In genomic region chr1:44029260-44029910, GRCh38 we compare ENCODE assay signal across 8 cellular contexts. TPM values are rescaled to one million over a fixed set of nuclear protein-coding genes. Genes with fewer than 3 reads are reported as not detected.
DNase-seq lines count a peak whose midpoint lies in the region; ATAC-seq and TF ChIP-seq lines count a peak whose summit lies in the region.

No MANE protein-coding gene starts in this region.

- 16 to 18% methylated on average over 17 of the region's 17 CpGs for WGBS in body of pancreas, 2 donors
- WGBS in thymus, result 39% methylated on average over 17 of the region's 17 CpGs

- ATAC-seq in GM21528 (IDR thresholded peaks at IDR 0.05; ENCODE audit: low FRiP score, unreplicated experiment) (peak; percentile 35), body of pancreas (peak; percentile 10), left colon (no peak)

- intact Hi-C loops in body of pancreas (cut with DNase I), result no loop called here
- intact Hi-C loops in left colon (cut with DNase I, micrococcal nuclease), result no loop called here

- H3K36me3 ChIP-seq in KOPT-K1 (ENCODE audit: insufficient read depth, low read length) (no peaks in the 10 kb centered on the region), body of pancreas (replicated peaks in 1 of 2; ENCODE audit: insufficient read depth in 1 of 2, low read depth in 2 of 2) (no peaks in the 10 kb centered on the region), thymus (ENCODE audit: control insufficient read depth, insufficient read depth) (no peaks in the 10 kb centered on the region)

- H3K4me1 ChIP-seq in body of pancreas (peaks cover 25% of the 10 kb centered on the region), thymus (ENCODE audit: control insufficient read depth, insufficient read depth, low read length) (peaks cover 5% of the 10 kb centered on the region)

- H3K27me3 ChIP-seq in body of pancreas, result no peaks in the 10 kb centered on the region
- peaks cover 8% of the 10 kb centered on the region for H3K27me3 ChIP-seq in thymus (ENCODE audit: control insufficient read depth, insufficient read depth)

- H3K9me3 ChIP-seq in KOPT-K1 (ENCODE audit: insufficient read depth, low read length, poor library complexity, severe bottlenecking) (no peaks in the 10 kb centered on the region), body of pancreas (no peaks in the 10 kb centered on the region), thymus (ENCODE audit: control insufficient read depth) (no peaks in the 10 kb centered on the region)

- H3K27ac ChIP-seq in KOPT-K1 (ENCODE audit: low read depth, low read length, poor library complexity, severe bottlenecking) (peak overlapping the region; percentile 48), body of pancreas (peak overlapping the region; percentile 57 to 91 (median 83)), thymus (ENCODE audit: low read depth) (peak overlapping the region; percentile 64)

- H3K4me3 ChIP-seq in body of pancreas (peak overlapping the region in 1 of 2 donors; percentile 45), thymus (ENCODE audit: low read length) (peak overlapping the region; percentile 78)

- DNase-seq in GDM1 (lab: John Stamatoyannopoulos, UW) (peak; percentile 66), body of pancreas (peak in 2 of 4 donors; percentile 33 to 49), left colon (peak; percentile 34 to 50), DMS114 treated with DMSO at 0.1 percent for 48 hours (lab: John Stamatoyannopoulos, UW; ENCODE audit: unreplicated experiment) (no peak), OCI-M1 (lab: John Stamatoyannopoulos, UW) (no peak)

- peak in 1 of 7 experiments; percentile 6 for TF ChIP-seq CTCF in body of pancreas (IDR thresholded peaks at IDR 0.05)

- no peak for TF ChIP-seq POLR2A in body of pancreas (IDR thresholded peaks at IDR 0.05)

RNA-seq across cellular contexts. Expression of gene SLC6A9, which starts 1.9 kb away (rescaled TPM):
- 1 to 10 TPM; 2.3 to 4.6 TPM for total RNA-seq in body of pancreas
- total RNA-seq in left colon, result 10 to 100 TPM; 35.3 to 42.3 TPM
- polyA plus RNA-seq in thymus, result 0.82 TPM

RNA-seq across cellular contexts. Expression of gene CCDC24, which starts 38.0 kb away (rescaled TPM):
- total RNA-seq in body of pancreas (10 to 100 TPM in 1 of 2 donors, 1 to 10 TPM in 1; 6.7 to 21.1 TPM), left colon (10 to 100 TPM; 22.4 to 22.6 TPM)
- 11.1 TPM for polyA plus RNA-seq in thymus

RNA-seq across cellular contexts. Expression of gene B4GALT2, which starts 50.4 kb away (rescaled TPM):
- total RNA-seq in body of pancreas, result 10 to 100 TPM; 18.2 to 29.3 TPM
- 10 to 100 TPM; 22.7 to 28.6 TPM for total RNA-seq in left colon
- 7.3 TPM for polyA plus RNA-seq in thymus

RNA-seq across cellular contexts. Expression of gene ATP6V0B, which starts 54.6 kb away (rescaled TPM):
- 100 to 1,000 TPM in 1 of 2 donors, 10 to 100 TPM in 1; 73.5 to 103 TPM for total RNA-seq in body of pancreas
- total RNA-seq in left colon, result 100 to 1,000 TPM; 166 to 182 TPM
- polyA plus RNA-seq in thymus, result 198 TPM

RNA-seq across cellular contexts. Expression of gene DPH2, which starts 59.6 kb away (rescaled TPM):
- 10 to 100 TPM; 25.4 to 35.3 TPM for total RNA-seq in body of pancreas
- 10 to 100 TPM; 17.8 to 24.7 TPM for total RNA-seq in left colon
- polyA plus RNA-seq in thymus, result 14.4 TPM

Comparison
In these comparisons a context has a peak if more than half of its experiments do, and no peak if none do; other contexts are left out.
1. DNase-seq: peak in GDM1 (single experiment) and left colon (2 of 2); none in DMS114 treated with DMSO at 0.1 percent for 48 hours (single experiment) and OCI-M1 (single experiment).
2. RNA of gene SLC6A9, which starts 1.9 kb away (total RNA-seq): 35.3 to 42.3 TPM in left colon; 2.3 to 4.6 TPM in body of pancreas; every median in the first group is over 4 times any median in the second.
3. Peak in every context shown above with its lines, with median percentiles within 50 percentile points of each other: H3K27ac ChIP-seq.